ENCODE assay signal across 19 cellular contexts in the genomic region with DNA sequence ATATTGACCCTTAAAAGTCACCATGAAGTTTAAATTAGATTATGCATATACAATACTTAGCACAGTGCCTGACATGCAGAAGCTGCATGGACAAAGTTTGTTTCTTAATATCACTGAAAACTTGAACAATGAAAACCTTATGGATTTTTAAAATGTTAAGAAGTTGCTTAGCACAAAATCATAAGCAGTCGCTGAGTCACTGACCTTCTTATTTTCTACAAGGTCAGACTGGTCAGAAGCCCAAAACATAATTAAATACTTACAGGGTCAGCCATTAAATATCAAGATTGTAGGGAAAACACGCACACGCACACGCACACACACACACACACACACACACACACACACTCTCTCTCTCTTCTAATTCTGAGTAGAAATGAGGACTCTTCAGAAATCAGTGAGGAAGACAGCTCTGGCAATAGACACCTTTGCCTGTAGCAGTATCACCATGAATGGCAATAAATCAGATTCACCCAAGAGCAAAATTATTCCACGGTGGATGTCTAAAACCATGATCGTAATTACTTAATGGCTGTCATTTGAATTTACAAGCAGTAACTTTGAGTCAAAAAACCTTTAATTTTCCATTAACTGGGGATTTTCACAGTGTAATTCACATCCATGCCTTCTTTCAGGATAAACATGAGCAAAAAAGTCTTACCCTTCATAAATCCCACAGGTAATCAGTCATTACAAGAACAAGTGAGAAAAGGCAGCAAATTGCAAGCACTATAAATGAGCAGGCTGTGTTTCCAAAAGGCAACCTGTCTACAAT.
"Had no signal": no experiment of that assay in that cellular context is flagged by ENCODE, and none has a peak within 500 bp of the region (broad histone marks: within the 10 kb centered on the region; RNA-seq: fewer than 3 reads in every experiment).

No MANE protein-coding gene starts in this region.

- DNase-seq: activated CD4-positive, alpha-beta T cell treated with anti-CD3 and anti-CD28 coated beads, Interleukin-2, amount 50 U/mL, for 4 hours; activated CD8-positive, alpha-beta memory T cell treated with anti-CD3 and anti-CD28 coated beads for 24 hours; activated CD8-positive, alpha-beta memory T cell treated with anti-CD3 and anti-CD28 coated beads, Interleukin-2, amount 50 U/mL, for 4 hours; activated naive CD4-positive, alpha-beta T cell treated with Interleukin-2 at 50 U/mL for 16 hours; activated naive CD8-positive, alpha-beta T cell treated with anti-CD3 and anti-CD28 coated beads for 36 hours; activated T-cell treated with anti-CD3 and anti-CD28 coated beads, Interleukin-2, amount 50 U/mL, for 4 hours; central memory CD4-positive, alpha-beta T cell; esophagus squamous epithelium; head of caudate nucleus; hypothalamus; left cardiac atrium; naive B cell; posterior cingulate gyrus; right lobe of liver; small intestine; stimulated activated CD4-positive, alpha-beta T cell treated with anti-CD3 and anti-CD28 coated beads, Interleukin-15, amount 100 ng/mL, for 24 hours; stomach; T1000; uterus had no signal
